In the genomic region with DNA sequence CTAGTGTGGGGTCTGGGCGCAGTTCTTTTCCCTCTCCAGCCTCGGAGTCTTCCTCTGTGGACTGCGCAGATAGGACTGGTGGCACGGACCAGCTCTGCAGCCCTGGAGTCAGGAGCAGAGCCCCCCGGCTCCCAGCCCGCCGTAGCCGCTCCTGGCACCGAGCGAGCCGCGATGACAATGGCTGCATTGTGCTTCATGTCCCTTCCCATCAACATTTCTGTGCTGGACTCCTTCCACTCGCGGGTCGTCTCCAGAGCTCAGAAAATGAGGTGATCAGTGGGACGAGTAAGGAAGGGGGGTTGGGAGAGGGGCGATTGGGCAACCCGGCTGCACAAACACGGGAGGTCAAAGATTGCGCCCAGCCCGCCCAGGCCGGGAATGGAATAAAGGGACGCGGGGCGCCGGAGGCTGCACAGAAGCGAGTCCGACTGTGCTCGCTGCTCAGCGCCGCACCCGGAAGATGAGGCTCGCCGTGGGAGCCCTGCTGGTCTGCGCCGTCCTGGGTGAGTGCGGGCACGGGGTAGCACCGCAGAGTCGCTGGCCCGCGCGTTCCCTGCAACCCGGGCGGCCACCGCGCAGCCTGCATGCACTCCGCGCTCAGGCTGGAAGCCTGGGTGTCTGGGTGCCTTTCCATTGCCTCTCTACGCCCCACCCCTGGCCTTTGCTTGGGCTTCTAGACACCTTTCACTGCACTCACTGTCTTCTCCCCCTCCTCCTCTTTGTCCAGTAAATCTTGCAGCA, we compare ENCODE assay signal across 14 cellular contexts. TPM values are rescaled to one million over a fixed set of nuclear protein-coding genes. Genes with fewer than 3 reads are reported as not detected.
DNase-seq lines count a peak whose midpoint lies in the region; ATAC-seq, FAIRE-seq and TF ChIP-seq lines count a peak whose summit lies in the region.
"Had no signal": no experiment of that assay in that cellular context is flagged by ENCODE, and none has a peak within 500 bp of the region (broad histone marks: within the 10 kb centered on the region; RNA-seq: fewer than 3 reads in every experiment).

A gene (plus strand): TSS at position 413 of the 741 bp plus-strand sequence. CDS start 48 bp downstream, at position 461.

- no peak for DNase-seq in left ventricle myocardium inferior
- peak in 2 of 6 donors; percentile 72 to 78 for DNase-seq in pancreas
- DNase-seq in NCI-H187 treated with DMSO at 0.1 percent for 48 hours (lab: John Stamatoyannopoulos, UW): no peak
- no peak for DNase-seq in GM10248 (ENCODE audit: extremely low spot score)
- DNase-seq: lower lobe of right lung; NCI-H524; stimulated activated CD4-positive, alpha-beta T cell treated with anti-CD3 and anti-CD28 coated beads, Interleukin-12 subunit alpha, Interleukin-12 subunit beta, amount 100 ng/mL, for 4 hours had no signal

- FAIRE-seq in pancreas (lab: Jason Lieb, UNC): no peak
- FAIRE-seq: GM12892 had no signal

- peak within 1 kb of the TSS; percentile 3; the same call in 1 of the 2 replicates for H3K9ac ChIP-seq in HUES48 (ENCODE audit: low read depth, low read length)

- H3K9me3 ChIP-seq in HUES48 (ENCODE audit: control insufficient read depth, insufficient read depth, low read length) (no peaks in the 10 kb centered on the region), left ventricle myocardium inferior (replicated peaks) (no peaks in the 10 kb centered on the region), pancreas (no peaks in the 10 kb centered on the region)
- H3K9me3 ChIP-seq: lower lobe of right lung had no signal

- H3K4me1 ChIP-seq in HUES48 (ENCODE audit: control insufficient read depth, insufficient read depth, low read length) (peaks cover 5% of the 10 kb centered on the region; the same call in 1 of the 2 replicates), left ventricle myocardium inferior (peaks cover 7% of the 10 kb centered on the region), pancreas (peaks cover 0 to 12% (median 0%) of the 10 kb centered on the region in 3 donors)
- H3K4me1 ChIP-seq: lower lobe of right lung had no signal

- POLR2A ChIA-PET in GM10248 (lab: Yijun Ruan, JAX): no interaction called here

- H3K36me3 ChIP-seq in HUES48 (ENCODE audit: control insufficient read depth, insufficient read depth, low read length): no peaks in the 10 kb centered on the region
- no peaks in the 10 kb centered on the region for H3K36me3 ChIP-seq in left ventricle myocardium inferior
- no peaks in the 10 kb centered on the region for H3K36me3 ChIP-seq in pancreas
- H3K36me3 ChIP-seq: lower lobe of right lung had no signal

- CTCF ChIA-PET in GM10248 (lab: Yijun Ruan, JAX): interaction anchor here (1.1 to 1.5 kb wide), 2 partner anchors 16 to 126 kb away, joined by 3 to 6 read pairs; no protein-coding TSS in a partner anchor

- intact Hi-C loops in left ventricle myocardium inferior (cut with micrococcal nuclease): no loop called here
- intact Hi-C loops in pancreas (cut with DNase I): no loop called here

- H3K27ac ChIP-seq in HUES48 (ENCODE audit: low read depth, low read length) (no peak within 1 kb of the TSS), angular gyrus (ENCODE audit: low read depth, low read length) (peak within 1 kb of the TSS; percentile 99), left ventricle myocardium inferior (replicated peaks) (no peak within 1 kb of the TSS), pancreas (no peak within 1 kb of the TSS)
- H3K27ac ChIP-seq: lower lobe of right lung had no signal

- ATAC-seq in pancreas (peak in 3 of 4 donors; percentile 27 to 75 (median 65)), GM19023 (IDR thresholded peaks at IDR 0.05; ENCODE audit: unreplicated experiment) (no peak), HG02642 (IDR thresholded peaks at IDR 0.05; ENCODE audit: poor library complexity, unreplicated experiment) (no peak)
- ATAC-seq: stimulated activated effector memory CD8-positive, alpha-beta T cell treated with anti-CD3 and anti-CD28 coated beads, Interleukin-12 subunit alpha, Interleukin-12 subunit beta, amount 100 ng/mL, for 72 hours had no signal

- H3K27me3 ChIP-seq in HUES48 (ENCODE audit: control insufficient read depth, insufficient read depth, low read length) (peaks cover 38% of the 10 kb centered on the region), left ventricle myocardium inferior (ENCODE audit: low read depth) (peaks cover 61% of the 10 kb centered on the region), pancreas (no peaks in the 10 kb centered on the region)

- 26 to 50% methylated on average over 45 to 50 of the region's 50 CpGs for WGBS in pancreas, 2 donors

- TF ChIP-seq CTCF in left ventricle myocardium inferior (IDR thresholded peaks at IDR 0.05; ENCODE audit: borderline replicate concordance) (no peak), pancreas (IDR thresholded peaks at IDR 0.05) (no peak), GM10248 (IDR thresholded peaks at IDR 0.05; ENCODE audit: control extremely low read depth, extremely low read depth, low read depth, missing control alignments) (no peak)

- peak within 1 kb of the TSS; percentile 69 for H3K4me3 ChIP-seq in HUES48 (ENCODE audit: low read depth, low read length)
- H3K4me3 ChIP-seq in left ventricle myocardium inferior: peak within 1 kb of the TSS; percentile 48
- peak within 1 kb of the TSS in 1 of 4 donors; percentile 44 for H3K4me3 ChIP-seq in pancreas
- H3K4me3 ChIP-seq: lower lobe of right lung had no signal

RNA-seq across cellular contexts. Expression of the gene that starts here (rescaled TPM):
- 1.3 TPM for total RNA-seq in left ventricle myocardium inferior
- 10 to 100 TPM in 2 of 6 donors, 1 to 10 TPM in 4; 1.1 to 30.7 (median 8.2) TPM for total RNA-seq in pancreas
- 1 to 10 TPM; 3.4 to 3.9 TPM for polyA plus RNA-seq in pancreas
- total RNA-seq: LHCN-M2 had no signal

Comparison
In these comparisons a context has a peak if more than half of its experiments do, and no peak if none do; other contexts are left out.
1. ATAC-seq: peak in pancreas (3 of 4); none in GM19023 (single experiment) and HG02642 (single experiment).